Comparison of ENCODE assay signal across 23 cellular contexts in genomic region chr16:89795676-89796075, GRCh38. TPM values are rescaled to one million over a fixed set of nuclear protein-coding genes. Genes with fewer than 3 reads are reported as not detected.
DNase-seq lines count a peak whose midpoint lies in the region; ATAC-seq and TF ChIP-seq lines count a peak whose summit lies in the region.
"Had no signal": no experiment of that assay in that cellular context is flagged by ENCODE, and none has a peak within 500 bp of the region (broad histone marks: within the 10 kb centered on the region; RNA-seq: fewer than 3 reads in every experiment).

No MANE protein-coding gene starts in this region.

- H2BK5ac ChIP-seq in H9 (ENCODE audit: insufficient read length, low read length): no peak overlapping the region

- no peak overlapping the region for H4K91ac ChIP-seq in H9 (ENCODE audit: insufficient read length, low read depth, low read length)

- H2BK12ac ChIP-seq in H9 (ENCODE audit: insufficient read length, low read depth, low read length): no peak overlapping the region

- H3K27ac Mint-ChIP-seq in T-helper 1 cell treated with Interleukin-12 subunit alpha and Interleukin-12 subunit beta and Interleukin-4 antibody, amounts not matched to agents 30 μg/mL and 1 μg/mL, for 36 hours: peak overlapping the region; percentile 31
- H3K27ac Mint-ChIP-seq in H9: peak overlapping the region in 2 of 3 experiments; percentile 2 to 49; a peak in 2 of 7 replicates

- H4K8ac ChIP-seq in H9 (replicated peaks; ENCODE audit: insufficient read length, low read depth, low read length): no peak overlapping the region

- H2BK15ac ChIP-seq in H9 (ENCODE audit: low read depth, low read length): no peak overlapping the region

- H3K4me3 Mint-ChIP-seq in T-helper 1 cell treated with Interleukin-12 subunit alpha and Interleukin-12 subunit beta and Interleukin-4 antibody, amounts not matched to agents 30 μg/mL and 1 μg/mL, for 36 hours: no peak overlapping the region
- no peak overlapping the region for H3K4me3 Mint-ChIP-seq in H9

- H2AFZ ChIP-seq in H9 (ENCODE audit: low read length): no peak overlapping the region
- H2AFZ ChIP-seq: PC-9 had no signal

- H3K14ac ChIP-seq in H9 (ENCODE audit: insufficient read depth, low read length): no peak overlapping the region

- H3T11ph ChIP-seq in H9 (ENCODE audit: low read length): no peak overlapping the region

- H3K23ac ChIP-seq in H9 (ENCODE audit: insufficient read length, low read depth, low read length): no peak overlapping the region

- no peak overlapping the region for H3K4ac ChIP-seq in H9 (ENCODE audit: low read depth, low read length)

- no peak for DNase-seq in T-helper 1 cell
- DNase-seq in H9: no peak
- peak in 29 of 42 donors; percentile 13 to 80 (median 47) for DNase-seq in head of caudate nucleus
- DNase-seq in mucosa of gallbladder (ENCODE audit: low spot score): no peak
- DNase-seq: 8988T; ACHN; DMS153; Kasumi-1; MV-4-11; NCI-H1105; NCI-H1436 treated with DMSO at 0.1 percent for 48 hours; NCI-H187 treated with DMSO at 0.1 percent for 48 hours; NCI-H446 treated with DMSO at 0.1 percent for 48 hours; NCI-H526; NCI-H82; NK-92 treated with Interleukin-12 subunit alpha and Interleukin-12 subunit beta, amount 100 ng/mL, for 24 hours; PC-9; Right ventricle myocardium superior; RPMI8226 had no signal

- no peaks in the 10 kb centered on the region for H3K9me3 ChIP-seq in H9 (ENCODE audit: control insufficient read depth, low read depth, low read length)

- H2BK20ac ChIP-seq in H9 (ENCODE audit: low read depth, low read length, poor library complexity, severe bottlenecking): no peak overlapping the region

- peaks cover 31% of the 10 kb centered on the region for H3K36me3 Mint-ChIP-seq in T-helper 1 cell treated with Interleukin-12 subunit alpha and Interleukin-12 subunit beta and Interleukin-4 antibody, amounts not matched to agents 30 μg/mL and 1 μg/mL, for 36 hours (ENCODE audit: low read depth)
- H3K36me3 Mint-ChIP-seq in H9 (ENCODE audit: insufficient read depth in 1 of 3, low read depth in 3 of 3): peaks cover 49 to 77% (median 74%) of the 10 kb centered on the region in 3 experiments

- no peak overlapping the region for H3K18ac ChIP-seq in H9 (ENCODE audit: insufficient read length, low read depth, low read length)

- H3K56ac ChIP-seq in H9 (ENCODE audit: insufficient read length, low read depth, low read length): no peak overlapping the region

- no peak overlapping the region for H2AK5ac ChIP-seq in H9 (ENCODE audit: insufficient read length, low read length)

- H3K9ac ChIP-seq in H9 (ENCODE audit: extremely low read depth, insufficient read length, low read length): no peak overlapping the region

- no peak overlapping the region for H3K4me2 ChIP-seq in H9 (ENCODE audit: insufficient read depth, insufficient read length, low read length)
- H3K4me2 ChIP-seq: PC-9 had no signal

- TF ChIP-seq CTCF in H9 (conservative IDR thresholded peaks at IDR 0.05): no peak

- no peaks in the 10 kb centered on the region for H3K27me3 ChIP-seq in H9 (ENCODE audit: insufficient read depth, low read length)

- H4K20me1 ChIP-seq in H9 (ENCODE audit: control insufficient read depth, insufficient read depth, insufficient read length): no peaks in the 10 kb centered on the region

- no peaks in the 10 kb centered on the region for H3K4me1 ChIP-seq in H9 (ENCODE audit: insufficient read depth, low read length)

- no peaks in the 10 kb centered on the region for H3K79me2 ChIP-seq in H9 (ENCODE audit: insufficient read depth, low read length)

- no CpG with 5 or more reads among the region's 5 CpGs for WGBS in H9 (ENCODE audit: extremely low coverage, insufficient read length, low lambda C conversion rate)

- H3K79me1 ChIP-seq in H9 (ENCODE audit: insufficient read depth, low read depth, low read length, poor library complexity, severe bottlenecking): no peaks in the 10 kb centered on the region

- no peak overlapping the region for H3K27ac ChIP-seq in H9 (ENCODE audit: insufficient read length, low read depth, low read length)
- H3K27ac ChIP-seq in temporal lobe (ENCODE audit: low read depth, low read length): peak overlapping the region; percentile 27
- H3K27ac ChIP-seq: PC-9 had no signal

- peaks cover 5% of the 10 kb centered on the region for H3K4me1 Mint-ChIP-seq in T-helper 1 cell treated with Interleukin-12 subunit alpha and Interleukin-12 subunit beta and Interleukin-4 antibody, amounts not matched to agents 30 μg/mL and 1 μg/mL, for 36 hours (ENCODE audit: low read depth)
- no peaks in the 10 kb centered on the region for H3K4me1 Mint-ChIP-seq in H9

- H2BK120ac ChIP-seq in H9 (ENCODE audit: low read depth, low read length, poor library complexity, severe bottlenecking): no peak overlapping the region

- H3K9me3 Mint-ChIP-seq in T-helper 1 cell treated with Interleukin-12 subunit alpha and Interleukin-12 subunit beta and Interleukin-4 antibody, amounts not matched to agents 30 μg/mL and 1 μg/mL, for 36 hours: no peaks in the 10 kb centered on the region
- no peaks in the 10 kb centered on the region for H3K9me3 Mint-ChIP-seq in H9

- intact Hi-C loops in head of caudate nucleus (cut with DNase I): no loop called here

- H3K27me3 Mint-ChIP-seq in T-helper 1 cell treated with Interleukin-12 subunit alpha and Interleukin-12 subunit beta and Interleukin-4 antibody, amounts not matched to agents 30 μg/mL and 1 μg/mL, for 36 hours (ENCODE audit: low read depth): no peaks in the 10 kb centered on the region
- H3K27me3 Mint-ChIP-seq in H9 (ENCODE audit: low read depth): peaks cover 2% of the 10 kb centered on the region; the same call in 1 of the 2 replicates

- H3K23me2 ChIP-seq in H9 (ENCODE audit: insufficient read length, low read depth, low read length, poor library complexity, severe bottlenecking): no peaks in the 10 kb centered on the region

- ATAC-seq in HG03097 (IDR thresholded peaks at IDR 0.05; ENCODE audit: low FRiP score, unreplicated experiment) (no peak), HG03378 (IDR thresholded peaks at IDR 0.05; ENCODE audit: unreplicated experiment) (no peak)

- H4K5ac ChIP-seq in H9 (ENCODE audit: insufficient read length, low read depth, low read length): no peak overlapping the region

RNA-seq across cellular contexts. Expression of gene FANCA, which starts 20.8 kb away (rescaled TPM):
- total RNA-seq in H9 (2021): 84.3 and 106 TPM in 2 replicates
- total RNA-seq in temporal lobe: 6.1 TPM
- 3.8 TPM for total RNA-seq in mucosa of gallbladder

RNA-seq across cellular contexts. Expression of gene SPIRE2, which starts 32.6 kb away (rescaled TPM):
- total RNA-seq in H9 (2021) (6.7 and 6.9 TPM in 2 replicates), temporal lobe (14.8 TPM), mucosa of gallbladder (19.9 TPM)

Comparison
In these comparisons a context has a peak if more than half of its experiments do, and no peak if none do; other contexts are left out.
1. DNase-seq: peak in head of caudate nucleus (29 of 42); none in T-helper 1 cell (0 of 5), H9 (single experiment) and mucosa of gallbladder (single experiment).
2. RNA of gene FANCA, which starts 20.8 kb away (total RNA-seq): 84.3 to 106 TPM in H9; 6.1 TPM in temporal lobe (single experiment) and 3.8 TPM in mucosa of gallbladder (single experiment); every median in the first group is over 10 times any median in the second.